In genomic region chr10:4981722-4982471, GRCh38 we compare ENCODE assay signal across 1 cellular context.
A peak's percentile ranks its signal among the peaks of the same experiment; 100 is the strongest.
TF ChIP-seq lines count a peak whose summit lies in the region.

No MANE protein-coding gene starts in this region.

TF ChIP-seq in HepG2, 621 proteins besides CTCF, POLR2A, EP300 and RAD21 (continued from another document and continues in another):
- TF ChIP-seq PHF20 (CRISPR knock-in tag; IDR thresholded peaks at IDR 0.05) = no peak
- TF ChIP-seq ZNF350 (CRISPR knock-in tag; IDR thresholded peaks at IDR 0.05; ENCODE audit: borderline replicate concordance, low read depth) = peak; percentile 61; the same call in 1 of the 2 replicates
- TF ChIP-seq ZNF766 (CRISPR knock-in tag; IDR thresholded peaks at IDR 0.05; ENCODE audit: borderline replicate concordance) = peak; percentile 67; the same call in 1 of the 2 replicates
- no peak; the same call in 1 of the 2 replicates for TF ChIP-seq CHD2 (IDR thresholded peaks at IDR 0.05; ENCODE audit: low read depth, low read length)
- no peak for TF ChIP-seq ZNF276 (CRISPR knock-in tag; IDR thresholded peaks at IDR 0.05; ENCODE audit: low read depth)
- TF ChIP-seq ZBTB38 (CRISPR knock-in tag; IDR thresholded peaks at IDR 0.05) = peak; percentile 80
- TF ChIP-seq TEAD2 (CRISPR knock-in tag; IDR thresholded peaks at IDR 0.05) = peak; percentile 57; the same call in 1 of the 2 replicates
- no peak for TF ChIP-seq CSRNP1 (CRISPR knock-in tag; IDR thresholded peaks at IDR 0.05)
- no peak for TF ChIP-seq KLF9 (CRISPR knock-in tag; IDR thresholded peaks at IDR 0.05; ENCODE audit: low read depth)
- TF ChIP-seq ZNF337 (CRISPR knock-in tag; IDR thresholded peaks at IDR 0.05; ENCODE audit: borderline replicate concordance, low read depth) = no peak
- peak; percentile 83 for TF ChIP-seq RBFOX2 (IDR thresholded peaks at IDR 0.05; ENCODE audit: low read depth, low read length)
- TF ChIP-seq PRDM15 (CRISPR knock-in tag; IDR thresholded peaks at IDR 0.05) = no peak
- TF ChIP-seq PHF8 (CRISPR knock-in tag; IDR thresholded peaks at IDR 0.05) = peak; percentile 41
- TF ChIP-seq SETDB1 (CRISPR knock-in tag; IDR thresholded peaks at IDR 0.05; ENCODE audit: borderline replicate concordance) = no peak
- peak; percentile 85; the same call in 1 of the 2 replicates for TF ChIP-seq NFKB2 (CRISPR knock-in tag; IDR thresholded peaks at IDR 0.05; ENCODE audit: borderline replicate concordance)
- TF ChIP-seq ZNF329 (CRISPR knock-in tag; IDR thresholded peaks at IDR 0.05; ENCODE audit: low read depth) = no peak; the same call in 1 of the 2 replicates
- no peak; the same call in 1 of the 2 replicates for TF ChIP-seq RXRA (CRISPR knock-in tag; IDR thresholded peaks at IDR 0.05)
- TF ChIP-seq RFXANK (CRISPR knock-in tag; IDR thresholded peaks at IDR 0.05) = no peak
- TF ChIP-seq BCL6 (CRISPR knock-in tag; IDR thresholded peaks at IDR 0.05) = no peak
- no peak for TF ChIP-seq ZNF225 (CRISPR knock-in tag; IDR thresholded peaks at IDR 0.05)
- no peak for TF ChIP-seq RELA (CRISPR knock-in tag; IDR thresholded peaks at IDR 0.05)
- TF ChIP-seq NR2C2 (CRISPR knock-in tag; IDR thresholded peaks at IDR 0.05; ENCODE audit: borderline replicate concordance) = no peak
- no peak for TF ChIP-seq ZNF724P (CRISPR knock-in tag; IDR thresholded peaks at IDR 0.05; ENCODE audit: borderline replicate concordance)
- TF ChIP-seq ZNF776 (CRISPR knock-in tag; IDR thresholded peaks at IDR 0.05) = no peak
- no peak for TF ChIP-seq ZNF280D (CRISPR knock-in tag; IDR thresholded peaks at IDR 0.05)
- TF ChIP-seq THYN1 (CRISPR knock-in tag; IDR thresholded peaks at IDR 0.05; ENCODE audit: borderline replicate concordance, low read depth) = 0 out of 2 replicates have a peak, but pooled peaks have one; percentile 61
- TF ChIP-seq CBFB (CRISPR knock-in tag; IDR thresholded peaks at IDR 0.05) = peak; percentile 53; the same call in 1 of the 2 replicates
- TF ChIP-seq SAFB2 (CRISPR knock-in tag; IDR thresholded peaks at IDR 0.05; ENCODE audit: borderline replicate concordance, low read depth) = no peak; the same call in 1 of the 2 replicates
- no peak for TF ChIP-seq ZXDC (CRISPR knock-in tag; IDR thresholded peaks at IDR 0.05)
- TF ChIP-seq HES4 (CRISPR knock-in tag; IDR thresholded peaks at IDR 0.05; ENCODE audit: borderline replicate concordance) = no peak
- TF ChIP-seq ZNF510 (CRISPR knock-in tag; IDR thresholded peaks at IDR 0.05; ENCODE audit: low read depth) = no peak
- TF ChIP-seq ATM (IDR thresholded peaks at IDR 0.05; ENCODE audit: borderline replicate concordance) = no peak
- TF ChIP-seq NCOA2 (CRISPR knock-in tag; IDR thresholded peaks at IDR 0.05) = peak; percentile 69
- peak; percentile 51 for TF ChIP-seq XRCC5 (optimal IDR thresholded peaks at IDR 0.05; ENCODE audit: low read length)
- TF ChIP-seq MIER2 (CRISPR knock-in tag; IDR thresholded peaks at IDR 0.05) = no peak
- TF ChIP-seq POLR2G (IDR thresholded peaks at IDR 0.05; ENCODE audit: low read depth, low read length) = peak; percentile 96
- TF ChIP-seq RBM39 (IDR thresholded peaks at IDR 0.05; ENCODE audit: low read depth, low read length, poor library complexity, severe bottlenecking) = peak; percentile 34
- TF ChIP-seq POLR2AphosphoS5 (IDR thresholded peaks at IDR 0.05; ENCODE audit: low read depth, low read length) = peak; percentile 81
- TF ChIP-seq GATAD2A (CRISPR knock-in tag; IDR thresholded peaks at IDR 0.05) = peak; percentile 76
- no peak for TF ChIP-seq ZNF274 (CRISPR knock-in tag; IDR thresholded peaks at IDR 0.05)
- no peak for TF ChIP-seq ZNF513 (CRISPR knock-in tag; conservative IDR thresholded peaks at IDR 0.05)
- TF ChIP-seq CEBPG (CRISPR knock-in tag; IDR thresholded peaks at IDR 0.05) = no peak
- TF ChIP-seq MTF2 (CRISPR knock-in tag; IDR thresholded peaks at IDR 0.05; ENCODE audit: borderline replicate concordance) = 0 out of 2 replicates have a peak, but pooled peaks have one; percentile 32
- 0 out of 2 replicates have a peak, but pooled peaks have one; percentile 23 for TF ChIP-seq ONECUT2 (CRISPR knock-in tag; IDR thresholded peaks at IDR 0.05)
- TF ChIP-seq HOXA3 (CRISPR knock-in tag; IDR thresholded peaks at IDR 0.05) = no peak; the same call in 1 of the 2 replicates
- TF ChIP-seq POGZ (CRISPR knock-in tag; IDR thresholded peaks at IDR 0.05) = 0 out of 2 replicates have a peak, but pooled peaks have one; percentile 29
- no peak for TF ChIP-seq ZNF713 (CRISPR knock-in tag; IDR thresholded peaks at IDR 0.05)
- TF ChIP-seq FOXM1 (CRISPR knock-in tag; IDR thresholded peaks at IDR 0.05) = no peak
- TF ChIP-seq SP4 (CRISPR knock-in tag; IDR thresholded peaks at IDR 0.05) = peak; percentile 7; the same call in 1 of the 2 replicates
- no peak for TF ChIP-seq ZMAT3 (CRISPR knock-in tag; conservative IDR thresholded peaks at IDR 0.05)
- TF ChIP-seq ZSCAN20 (CRISPR knock-in tag; IDR thresholded peaks at IDR 0.05; ENCODE audit: borderline replicate concordance) = no peak
- no peak for TF ChIP-seq ZNF354B (CRISPR knock-in tag; IDR thresholded peaks at IDR 0.05)
- no peak for TF ChIP-seq CENPBD1 (CRISPR knock-in tag; IDR thresholded peaks at IDR 0.05; ENCODE audit: borderline replicate concordance, low read depth)
- no peak for TF ChIP-seq FOXP4 (CRISPR knock-in tag; IDR thresholded peaks at IDR 0.05)
- TF ChIP-seq ZNF746 (CRISPR knock-in tag; IDR thresholded peaks at IDR 0.05) = no peak
- no peak for TF ChIP-seq HMG20B (CRISPR knock-in tag; conservative IDR thresholded peaks at IDR 0.05)
- no peak for TF ChIP-seq ZBTB21 (CRISPR knock-in tag; IDR thresholded peaks at IDR 0.05)
